ENCODE assay signal across 8 cellular contexts in genomic region chr5:138178516-138179276, GRCh38. TPM values are rescaled to one million over a fixed set of nuclear protein-coding genes. Genes with fewer than 3 reads are reported as not detected.
DNase-seq lines count a peak whose midpoint lies in the region; ATAC-seq and TF ChIP-seq lines count a peak whose summit lies in the region.

Gene BRD8, minus strand, starts transcription at chr5:138178630. Its CDS starts 16 bp downstream, at chr5:138178614.
Gene KIF20A, plus strand, starts transcription at chr5:138179112. Its CDS starts 569 bp downstream, at chr5:138179681.

- intact Hi-C loops in Caco-2 (cut with micrococcal nuclease; ENCODE audit: unreplicated experiment), result loop anchor here (1.0 to 2.0 kb wide), 2 partner anchors 35 to 152 kb away; partner anchors contain the start of genes CDC23 and CDC25C

- no peak within 1 kb of the TSS for H3K27ac Mint-ChIP-seq in Caco-2 (ENCODE audit: unreplicated experiment)
- H3K27ac Mint-ChIP-seq in memory B cell, result no peak within 1 kb of the TSS

- H3K9me3 ChIP-seq in Caco-2 (no peaks in the 10 kb centered on the region), endocrine pancreas (ENCODE audit: control insufficient read depth, low read length) (no peaks in the 10 kb centered on the region)

- H3K9me3 Mint-ChIP-seq in Caco-2 (ENCODE audit: unreplicated experiment) (no peaks in the 10 kb centered on the region), memory B cell (no peaks in the 10 kb centered on the region)

- H3K4me3 Mint-ChIP-seq in Caco-2 (ENCODE audit: unreplicated experiment) (no peak within 1 kb of the TSS), memory B cell (no peak within 1 kb of the TSS)

- H3K36me3 ChIP-seq in Caco-2 (ENCODE audit: control insufficient read depth, insufficient read depth, low read length) (peaks cover 8% of the 10 kb centered on the region), endocrine pancreas (ENCODE audit: control insufficient read depth, insufficient read depth, low read length) (no peaks in the 10 kb centered on the region)

- DNase-seq in Caco-2, result peak; percentile 95 to 98
- peak; percentile 99 for DNase-seq in HT1080 (ENCODE audit: low read depth)
- DNase-seq in NOMO-1 (lab: John Stamatoyannopoulos, UW; ENCODE audit: unreplicated experiment in 2 of 2), result peak; percentile 97 to 99
- peak; percentile 91 for DNase-seq in activated CD8-positive, alpha-beta memory T cell treated with anti-CD3 and anti-CD28 coated beads for 24 hours
- DNase-seq in memory B cell (ENCODE audit: low spot score in 2 of 2), result peak; percentile 76 to 84
- peak; percentile 71 for DNase-seq in stimulated activated CD8-positive, alpha-beta memory T cell treated with anti-CD3 and anti-CD28 coated beads, Interleukin-12 subunit alpha, Interleukin-12 subunit beta, amount 100 ng/mL, for 24 hours (ENCODE audit: extremely low read depth)

- peaks cover 41% of the 10 kb centered on the region for H3K36me3 Mint-ChIP-seq in Caco-2 (ENCODE audit: insufficient read depth, unreplicated experiment)
- H3K36me3 Mint-ChIP-seq in memory B cell, result peaks cover 6% of the 10 kb centered on the region

- CTCF ChIA-PET in Caco-2 (lab: Charles Lee), result interaction anchor here (0.6 to 2.4 kb wide), 4 partner anchors 11 to 174 kb away, joined by 3 to 10 read pairs (median 6); partner anchors contain the start of gene KDM3B

- no peaks in the 10 kb centered on the region for H3K27me3 ChIP-seq in Caco-2 (replicated peaks; ENCODE audit: control insufficient read depth, insufficient read depth, low read length)
- no peaks in the 10 kb centered on the region for H3K27me3 ChIP-seq in endocrine pancreas (ENCODE audit: control insufficient read depth, insufficient read depth, low read length)

- ATAC-seq in GM21367 (IDR thresholded peaks at IDR 0.05; ENCODE audit: unreplicated experiment) (peak; percentile 78), memory B cell (ENCODE audit: low read depth) (peak; percentile 85)

- BruUV-seq in Caco-2 (replicated peaks; lab: Mats Ljungman, UMichigan), result no TSS peak

- H3K4me1 ChIP-seq in Caco-2 (peaks cover 9% of the 10 kb centered on the region), endocrine pancreas (ENCODE audit: control insufficient read depth, insufficient read depth, low read length) (no peaks in the 10 kb centered on the region)

- H3K4me3 ChIP-seq in Caco-2 (ENCODE audit: low read depth, low read length) (peak within 1 kb of the TSS; percentile 69), endocrine pancreas (ENCODE audit: control insufficient read depth, insufficient read depth, low read length) (peak within 1 kb of the TSS; percentile 94)

- POLR2A ChIA-PET in Caco-2 (lab: Charles Lee), result interaction anchor here (0.6 to 1.3 kb wide), 12 partner anchors 10 to 1523 kb away, joined by 3 to 18 read pairs (median 4); partner anchors contain the start of genes CDC23, CDC25C and FAM53C

- no peak for TF ChIP-seq CTCF in Caco-2 (IDR thresholded peaks at IDR 0.05; ENCODE audit: insufficient read depth in 1 of 2, low read depth in 1 of 2, low read length in 1 of 2, severe bottlenecking in 1 of 2, unreplicated experiment in 1 of 2)

- H3K4me1 Mint-ChIP-seq in Caco-2 (ENCODE audit: low read depth, unreplicated experiment) (peaks cover 9% of the 10 kb centered on the region), memory B cell (peaks cover 9% of the 10 kb centered on the region)

- no peaks in the 10 kb centered on the region for H3K27me3 Mint-ChIP-seq in Caco-2 (ENCODE audit: insufficient read depth, unreplicated experiment)
- no peaks in the 10 kb centered on the region for H3K27me3 Mint-ChIP-seq in memory B cell

- H3K9ac ChIP-seq in endocrine pancreas (ENCODE audit: control insufficient read depth, insufficient read depth, low read length), result peak within 1 kb of the TSS; percentile 96

RNA-seq across cellular contexts. Expression of gene BRD8, which starts in this region (rescaled TPM):
- 97.4 and 104 TPM in 2 replicates for total RNA-seq in Caco-2 (2022)
- 48.9 and 59.1 TPM in 2 replicates for total RNA-seq in HT1080 (2014; rRNA removed; shearing (Covaris generic))
- 32.1 and 35.7 TPM in 2 replicates for polyA plus RNA-seq in HT1080 (2015; cell fraction: cytosol; rRNA removed)
- polyA plus RNA-seq in HT1080 (2015; cell fraction: nucleus; rRNA removed), result 236 and 256 TPM in 2 replicates

RNA-seq across cellular contexts. Expression of gene KIF20A, which starts in this region (rescaled TPM):
- 83.7 and 84.9 TPM in 2 replicates for total RNA-seq in Caco-2 (2022)
- total RNA-seq in HT1080 (2014; rRNA removed; shearing (Covaris generic)), result 99.6 and 107 TPM in 2 replicates
- polyA plus RNA-seq in HT1080 (2015; cell fraction: cytosol; rRNA removed), result 56.1 and 62.3 TPM in 2 replicates
- polyA plus RNA-seq in HT1080 (2015; cell fraction: nucleus; rRNA removed), result 139 and 159 TPM in 2 replicates

Comparison
In these comparisons a context has a peak if more than half of its experiments do, and no peak if none do; other contexts are left out.
1. Peak in every context shown above with its lines: DNase-seq, ATAC-seq and H3K4me3 ChIP-seq.